ENCODE assay signal across 16 cellular contexts in genomic region chr1:103643908-103644307, GRCh38. TPM values are rescaled to one million over a fixed set of nuclear protein-coding genes. Genes with fewer than 3 reads are reported as not detected.
"Had no signal": no experiment of that assay in that cellular context is flagged by ENCODE, and none has a peak within 500 bp of the region (broad histone marks: within the 10 kb centered on the region; RNA-seq: fewer than 3 reads in every experiment).

No MANE protein-coding gene starts in this region.

RNA-seq across cellular contexts. Expression of gene AMY1A, which starts 11.7 kb away (rescaled TPM):
- total RNA-seq: activated CD4-positive, alpha-beta memory T cell treated with anti-CD3 and anti-CD28 coated beads, Interleukin-2, amount 10 ng/mL, durations not matched to agents 7 days and 5 days; activated CD4-positive, alpha-beta T cell treated with anti-CD3 and anti-CD28 coated beads for 36 hours; activated CD4-positive, alpha-beta T cell treated with anti-CD3 and anti-CD28 coated beads, Interleukin-2, amount 10 ng/mL, durations not matched to agents 7 days and 5 days; activated CD8-positive, alpha-beta memory T cell treated with anti-CD3 and anti-CD28 coated beads, Interleukin-2, amount 10 ng/mL, durations not matched to agents 7 days and 5 days; activated CD8-positive, alpha-beta T cell treated with anti-CD3 and anti-CD28 coated beads, Interleukin-2, amount 10 ng/mL, durations not matched to agents 7 days and 5 days; activated naive CD8-positive, alpha-beta T cell treated with anti-CD3 and anti-CD28 coated beads, Interleukin-2, amount 10 ng/mL, durations not matched to agents 7 days and 5 days; activated T-helper 2 cell treated with anti-CD3 and anti-CD28 coated beads, Interferon-gamma antibody, Interleukin-2, Interleukin-4, amounts not matched to agents 10 μg/mL and 5 μg/mL and 100 μg/mL, durations not matched to agents 14 hours and 24 hours and 36 hours; ascending aorta; cardiac muscle cell; T-cell; T-helper 1 cell treated with Interleukin-12 subunit alpha and Interleukin-12 subunit beta and Interleukin-4 antibody, amounts not matched to agents 30 ng/mL and 1 ng/mL, for 36 hours; T-helper 17 cell; T-helper 2 cell treated with Interferon-gamma antibody and Interleukin-4, amounts not matched to agents 100 ng/mL and 5 ng/mL, for 36 hours; WTC11 had no signal
- polyA plus RNA-seq: adipose tissue, cardiac muscle cell had no signal

RNA-seq across cellular contexts. Expression of gene AMY2A, which starts 26.7 kb away (rescaled TPM):
- total RNA-seq: activated CD4-positive, alpha-beta memory T cell treated with anti-CD3 and anti-CD28 coated beads, Interleukin-2, amount 10 ng/mL, durations not matched to agents 7 days and 5 days; activated CD4-positive, alpha-beta T cell treated with anti-CD3 and anti-CD28 coated beads for 36 hours; activated CD4-positive, alpha-beta T cell treated with anti-CD3 and anti-CD28 coated beads, Interleukin-2, amount 10 ng/mL, durations not matched to agents 7 days and 5 days; activated CD8-positive, alpha-beta memory T cell treated with anti-CD3 and anti-CD28 coated beads, Interleukin-2, amount 10 ng/mL, durations not matched to agents 7 days and 5 days; activated CD8-positive, alpha-beta T cell treated with anti-CD3 and anti-CD28 coated beads, Interleukin-2, amount 10 ng/mL, durations not matched to agents 7 days and 5 days; activated naive CD8-positive, alpha-beta T cell treated with anti-CD3 and anti-CD28 coated beads, Interleukin-2, amount 10 ng/mL, durations not matched to agents 7 days and 5 days; activated T-helper 2 cell treated with anti-CD3 and anti-CD28 coated beads, Interferon-gamma antibody, Interleukin-2, Interleukin-4, amounts not matched to agents 10 μg/mL and 5 μg/mL and 100 μg/mL, durations not matched to agents 14 hours and 24 hours and 36 hours; ascending aorta; bronchial epithelial cell; cardiac muscle cell; T-helper 1 cell treated with Interleukin-12 subunit alpha and Interleukin-12 subunit beta and Interleukin-4 antibody, amounts not matched to agents 30 ng/mL and 1 ng/mL, for 36 hours; T-helper 17 cell; T-helper 2 cell treated with Interferon-gamma antibody and Interleukin-4, amounts not matched to agents 100 ng/mL and 5 ng/mL, for 36 hours had no signal

RNA-seq across cellular contexts. Expression of gene AMY1B, which starts 52.1 kb away (rescaled TPM):
- total RNA-seq: activated CD4-positive, alpha-beta memory T cell treated with anti-CD3 and anti-CD28 coated beads, Interleukin-2, amount 10 ng/mL, durations not matched to agents 7 days and 5 days; activated CD4-positive, alpha-beta T cell treated with anti-CD3 and anti-CD28 coated beads for 36 hours; activated CD4-positive, alpha-beta T cell treated with anti-CD3 and anti-CD28 coated beads, Interleukin-2, amount 10 ng/mL, durations not matched to agents 7 days and 5 days; activated CD8-positive, alpha-beta memory T cell treated with anti-CD3 and anti-CD28 coated beads, Interleukin-2, amount 10 ng/mL, durations not matched to agents 7 days and 5 days; activated CD8-positive, alpha-beta T cell treated with anti-CD3 and anti-CD28 coated beads, Interleukin-2, amount 10 ng/mL, durations not matched to agents 7 days and 5 days; activated naive CD8-positive, alpha-beta T cell treated with anti-CD3 and anti-CD28 coated beads, Interleukin-2, amount 10 ng/mL, durations not matched to agents 7 days and 5 days; activated T-helper 2 cell treated with anti-CD3 and anti-CD28 coated beads, Interferon-gamma antibody, Interleukin-2, Interleukin-4, amounts not matched to agents 10 μg/mL and 5 μg/mL and 100 μg/mL, durations not matched to agents 14 hours and 24 hours and 36 hours; ascending aorta; bronchial epithelial cell; cardiac muscle cell; T-cell; T-helper 1 cell treated with Interleukin-12 subunit alpha and Interleukin-12 subunit beta and Interleukin-4 antibody, amounts not matched to agents 30 ng/mL and 1 ng/mL, for 36 hours; T-helper 17 cell; T-helper 2 cell treated with Interferon-gamma antibody and Interleukin-4, amounts not matched to agents 100 ng/mL and 5 ng/mL, for 36 hours; WTC11 had no signal
- polyA plus RNA-seq: cardiac muscle cell had no signal
